Comparison of ENCODE assay signal across 9 cellular contexts in genomic region chr15:78396976-78397375, GRCh38. TPM values are rescaled to one million over a fixed set of nuclear protein-coding genes. Genes with fewer than 3 reads are reported as not detected.
A peak's percentile ranks its signal among the peaks of the same experiment; 100 is the strongest.
DNase-seq lines count a peak whose midpoint lies in the region; ATAC-seq and TF ChIP-seq lines count a peak whose summit lies in the region.
"Had no signal": no experiment of that assay in that cellular context is flagged by ENCODE, and none has a peak within 500 bp of the region (broad histone marks: within the 10 kb centered on the region; RNA-seq: fewer than 3 reads in every experiment).

No MANE protein-coding gene starts in this region.

- no peaks in the 10 kb centered on the region for H3K79me2 ChIP-seq in PC-3 (ENCODE audit: low read length)

- H3K36me3 ChIP-seq in PC-3 (ENCODE audit: low read depth, low read length) = no peaks in the 10 kb centered on the region

- no peak overlapping the region for H3K9ac ChIP-seq in PC-3 (ENCODE audit: low read length)

- CTCF ChIA-PET in PC-3 (lab: Charles Lee) = no interaction called here

- intact Hi-C loops in PC-3 (cut with micrococcal nuclease) (no loop called here), posterior cingulate gyrus (cut with DNase I) (no loop called here)

- peak overlapping the region; percentile 14; the same call in 1 of the 2 replicates for H2AFZ ChIP-seq in PC-3 (ENCODE audit: low read length)

- H3K4me2 ChIP-seq in PC-3 (ENCODE audit: low read length) = no peak overlapping the region

- H3K27ac ChIP-seq in PC-3 (ENCODE audit: low read length) = no peak overlapping the region

- H4K20me1 ChIP-seq in PC-3 (ENCODE audit: low read length) = no peaks in the 10 kb centered on the region

- DNase-seq in ELF-1 (ENCODE audit: low read depth, low spot score) = peak; percentile 65
- DNase-seq in PC-3 = peak; percentile 33
- DNase-seq in fibroblast of the conjunctiva (ENCODE audit: low read depth) = peak; percentile 67
- DNase-seq in posterior cingulate gyrus = peak in 6 of 10 donors; percentile 30 to 88 (median 37)
- DNase-seq in activated T-cell treated with anti-CD3 and anti-CD28 coated beads, Interleukin-2, amount 50 U/mL, for 1 hour = no peak
- DNase-seq: retina had no signal

- no peaks in the 10 kb centered on the region for H3K4me1 ChIP-seq in PC-3 (ENCODE audit: insufficient read depth, low read length)

- no peaks in the 10 kb centered on the region for H3F3A ChIP-seq in PC-3 (ENCODE audit: low read length, unreplicated experiment)

- no TSS peak for BruUV-seq in PC-3 (replicated peaks; lab: Mats Ljungman, UMichigan)

- peak; percentile 55 for TF ChIP-seq CTCF in PC-3 (conservative IDR thresholded peaks at IDR 0.05; ENCODE audit: low read depth, low read length)

- POLR2A ChIA-PET in PC-3 (lab: Charles Lee; ENCODE audit: unreplicated experiment) = no interaction called here

- H3K27me3 ChIP-seq in PC-3 (ENCODE audit: low read length) = no peaks in the 10 kb centered on the region

- no peaks in the 10 kb centered on the region for H3K9me2 ChIP-seq in PC-3 (replicated peaks; ENCODE audit: low read length)

- no peak for ATAC-seq in PC-3
- ATAC-seq in GM21723 (IDR thresholded peaks at IDR 0.05; ENCODE audit: unreplicated experiment) = no peak
- ATAC-seq in HG03469 (IDR thresholded peaks at IDR 0.05; ENCODE audit: unreplicated experiment) = no peak
- ATAC-seq in GM19452 (IDR thresholded peaks at IDR 0.05; ENCODE audit: unreplicated experiment) = no peak

- H3K9me3 ChIP-seq in PC-3 (ENCODE audit: low read length) = no peaks in the 10 kb centered on the region

- no peak overlapping the region for H3K4me3 ChIP-seq in PC-3 (ENCODE audit: low read length)

RNA-seq across cellular contexts. Expression of gene IREB2, which starts 41.0 kb away (rescaled TPM):
- 6.5 and 9.0 TPM in 2 replicates for total RNA-seq in PC-3 (2014; rRNA removed)

RNA-seq across cellular contexts. Expression of gene CRABP1, which starts 56.8 kb away (rescaled TPM):
- total RNA-seq in PC-3 (2014; rRNA removed) = not detected in 2 replicates
